In the genomic region with DNA sequence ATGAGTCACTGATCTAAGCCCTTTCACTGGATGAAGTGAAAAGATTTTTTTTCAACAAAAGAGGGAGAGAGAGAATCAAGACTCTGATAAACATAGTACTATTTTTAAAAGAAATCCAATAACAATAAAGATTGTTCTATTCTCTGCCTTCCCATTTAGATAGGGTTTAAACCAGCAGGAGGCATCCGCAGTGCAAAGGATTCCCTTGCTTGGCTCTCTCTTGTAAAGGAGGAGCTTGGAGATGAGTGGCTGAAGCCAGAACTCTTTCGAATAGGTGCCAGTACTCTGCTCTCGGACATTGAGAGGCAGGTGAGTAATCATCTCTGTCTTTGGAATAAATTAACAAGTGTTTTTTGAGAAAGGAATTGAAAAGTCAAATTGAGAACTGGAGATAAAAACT, we compare ENCODE assay signal across 27 cellular contexts.
"Had no signal": no experiment of that assay in that cellular context is flagged by ENCODE, and none has a peak within 500 bp of the region (broad histone marks: within the 10 kb centered on the region; RNA-seq: fewer than 3 reads in every experiment).

No MANE protein-coding gene starts in this region.

- H2AFZ ChIP-seq: hepatocyte had no signal

- H3K4me2 ChIP-seq: hepatocyte had no signal

- H3K9me3 Mint-ChIP-seq: dendritic cell treated with granulocyte-macrophage colony-stimulating factor and Interleukin-4, amounts not matched to agents 40 ng/mL and 50 ng/mL, for 4 days; naive thymus-derived CD4-positive, alpha-beta T cell; nephron; stimulated activated effector memory CD8-positive, alpha-beta T cell treated with anti-CD3 and anti-CD28 coated beads, Interleukin-12 subunit alpha, Interleukin-12 subunit beta, amount 100 ng/mL, for 72 hours; type B pancreatic cell had no signal

- H3K27me3 ChIP-seq: colonic mucosa, esophagus muscularis mucosa, foreskin keratinocyte, gastroesophageal sphincter, heart left ventricle, hepatocyte, left lung, ovary, sigmoid colon, testis, tibial artery had no signal

- H3K4me1 ChIP-seq: colonic mucosa, esophagus muscularis mucosa, foreskin keratinocyte, gastroesophageal sphincter, heart left ventricle, left lung, psoas muscle, testis, tibial artery had no signal

- DNase-seq: colonic mucosa; effector CD8-positive, alpha-beta T cell; foreskin keratinocyte; heart left ventricle; left cardiac atrium; left lung; mesenchymal stem cell; midbrain; naive thymus-derived CD4-positive, alpha-beta T cell; occipital lobe; ovary; posterior cingulate gyrus; psoas muscle; right cardiac atrium; sigmoid colon; stimulated activated CD4-positive, alpha-beta T cell treated with anti-CD3 and anti-CD28 coated beads, Interleukin-2, amount 100 ng/mL, for 24 hours; stimulated activated CD4-positive, alpha-beta T cell treated with anti-CD3 and anti-CD28 coated beads, Interleukin-4, amount 100 ng/mL, for 24 hours; stimulated activated naive CD8-positive, alpha-beta T cell treated with anti-CD3 and anti-CD28 coated beads, Interleukin-15, Interleukin-2, amounts not matched to agents 100 U/mL and 50 U/mL, for 24 hours; testis; tibial artery had no signal

- H3K9me3 ChIP-seq: colonic mucosa, esophagus muscularis mucosa, gastroesophageal sphincter, heart left ventricle, left lung, ovary, psoas muscle, sigmoid colon, testis, tibial artery had no signal

- H3K4me1 Mint-ChIP-seq: naive thymus-derived CD4-positive, alpha-beta T cell; stimulated activated effector memory CD8-positive, alpha-beta T cell treated with anti-CD3 and anti-CD28 coated beads, Interleukin-12 subunit alpha, Interleukin-12 subunit beta, amount 100 ng/mL, for 72 hours had no signal

- H3K27me3 Mint-ChIP-seq: dendritic cell treated with granulocyte-macrophage colony-stimulating factor and Interleukin-4, amounts not matched to agents 40 ng/mL and 50 ng/mL, for 4 days; naive thymus-derived CD4-positive, alpha-beta T cell; type B pancreatic cell had no signal

- H3K27ac Mint-ChIP-seq: dendritic cell treated with granulocyte-macrophage colony-stimulating factor and Interleukin-4, amounts not matched to agents 40 ng/mL and 50 ng/mL, for 4 days; nephron; stimulated activated effector memory CD8-positive, alpha-beta T cell treated with anti-CD3 and anti-CD28 coated beads, Interleukin-12 subunit alpha, Interleukin-12 subunit beta, amount 100 ng/mL, for 72 hours; type B pancreatic cell had no signal

- H3K4me3 ChIP-seq: colonic mucosa, esophagus muscularis mucosa, gastroesophageal sphincter, heart left ventricle, hepatocyte, left lung, ovary, psoas muscle, sigmoid colon, testis, tibial artery had no signal

- ATAC-seq: foreskin keratinocyte; gastroesophageal sphincter; heart left ventricle; left cardiac atrium; left lung; naive thymus-derived CD4-positive, alpha-beta T cell; psoas muscle; right cardiac atrium; stimulated activated effector memory CD8-positive, alpha-beta T cell treated with anti-CD3 and anti-CD28 coated beads, Interleukin-12 subunit alpha, Interleukin-12 subunit beta, amount 100 ng/mL, for 72 hours; stimulated activated naive CD8-positive, alpha-beta T cell treated with anti-CD3 and anti-CD28 coated beads, Interleukin-15, Interleukin-2, amounts not matched to agents 100 U/mL and 50 U/mL, for 24 hours had no signal

- H3K36me3 ChIP-seq: colonic mucosa, ovary had no signal

- H3K27ac ChIP-seq: colonic mucosa, esophagus muscularis mucosa, foreskin keratinocyte, gastroesophageal sphincter, heart left ventricle, hepatocyte, left lung, ovary, psoas muscle, sigmoid colon, testis, tibial artery had no signal

- H3K79me2 ChIP-seq: hepatocyte had no signal

- H3K4me3 Mint-ChIP-seq: dendritic cell treated with granulocyte-macrophage colony-stimulating factor and Interleukin-4, amounts not matched to agents 40 ng/mL and 50 ng/mL, for 4 days; naive thymus-derived CD4-positive, alpha-beta T cell; nephron; stimulated activated effector memory CD8-positive, alpha-beta T cell treated with anti-CD3 and anti-CD28 coated beads, Interleukin-12 subunit alpha, Interleukin-12 subunit beta, amount 100 ng/mL, for 72 hours; type B pancreatic cell had no signal
